Comparison of ENCODE assay signal across 22 cellular contexts in the genomic region with DNA sequence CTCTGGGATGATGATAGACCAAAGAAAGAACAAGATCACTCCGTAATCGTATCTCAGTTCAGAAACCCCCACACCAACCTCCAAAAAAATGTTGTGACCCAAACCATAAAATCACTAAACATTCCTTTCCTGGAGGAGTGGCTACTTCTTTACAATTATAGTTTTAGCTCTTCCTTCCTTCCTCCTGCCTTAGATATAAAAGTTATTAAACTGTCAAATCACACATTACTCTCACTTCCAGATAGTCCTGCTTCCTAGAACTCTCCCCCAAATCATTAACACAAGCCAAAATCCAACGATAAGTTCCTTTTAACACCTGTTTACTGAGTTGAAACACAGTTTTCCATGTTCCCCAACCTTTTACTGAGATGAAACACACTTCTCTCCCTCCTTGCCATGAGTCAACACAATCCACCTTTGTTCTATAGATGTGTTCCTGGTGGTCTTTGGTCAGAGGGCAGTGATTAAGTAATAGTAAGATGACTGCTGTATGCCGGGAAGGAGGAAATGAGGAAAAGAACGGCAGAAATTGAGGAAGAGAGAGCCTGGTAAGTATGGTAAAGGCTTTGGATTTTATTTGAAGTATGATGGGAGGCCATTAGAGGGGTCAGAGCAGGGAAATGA. TPM values are rescaled to one million over a fixed set of nuclear protein-coding genes. Genes with fewer than 3 reads are reported as not detected.
DNase-seq lines count a peak whose midpoint lies in the region; ATAC-seq, FAIRE-seq and TF ChIP-seq lines count a peak whose summit lies in the region.
"Had no signal": no experiment of that assay in that cellular context is flagged by ENCODE, and none has a peak within 500 bp of the region (broad histone marks: within the 10 kb centered on the region; RNA-seq: fewer than 3 reads in every experiment).

No MANE protein-coding gene starts in this region.

- H3K27ac ChIP-seq in GM12878 (ENCODE audit: control insufficient read depth, insufficient read depth) (no peak overlapping the region), small intestine (ENCODE audit: low read depth in 1 of 2, low read length in 1 of 2) (no peak overlapping the region)
- H3K27ac ChIP-seq: BLaER1 treated with 17β-estradiol and CSF1 and Interleukin-3, amounts not matched to agents 10 nM and 100 nM; HL-60; Peyer's patch had no signal

- DNase-seq in activated naive CD4-positive, alpha-beta T cell treated with anti-CD3 and anti-CD28 coated beads, Interleukin-2, amount 10 ng/mL, durations not matched to agents 7 days and 5 days: no peak
- no peak for DNase-seq in activated naive CD4-positive, alpha-beta T cell treated with anti-CD3 and anti-CD28 coated beads for 36 hours
- peak; percentile 27 for DNase-seq in MV-4-11 (lab: John Stamatoyannopoulos, UW)
- no peak for DNase-seq in GM12878 (ENCODE audit: low read depth, low spot score)
- DNase-seq in small intestine: peak; percentile 12
- no peak for DNase-seq in activated gamma-delta T cell (lab: John Stamatoyannopoulos, UW)
- no peak for DNase-seq in amniotic stem cell (lab: John Stamatoyannopoulos, UW)
- DNase-seq: CD4-positive, alpha-beta T cell; DMS53; Karpas-422; NCI-H2029; NCI-H526 treated with DMSO at 0.1 percent for 48 hours; OCI-M1; Peyer's patch; SHP77 treated with DMSO at 0.1 percent for 48 hours; SK-N-SH; SW 1271 had no signal

- H3K36me3 ChIP-seq in GM12878 (ENCODE audit: control insufficient read depth in 2 of 2, insufficient read depth in 2 of 2, low read length in 1 of 2) (peaks cover 4 to 26% of the 10 kb centered on the region in 2 experiments), small intestine (ENCODE audit: control insufficient read depth in 2 of 2, insufficient read depth in 2 of 2, low read length in 2 of 2) (peaks cover 11 to 13% of the 10 kb centered on the region in 2 donors)

- H3K79me2 ChIP-seq in GM12878 (ENCODE audit: control insufficient read depth, insufficient read depth, low read length): no peaks in the 10 kb centered on the region

- H3K9ac ChIP-seq in GM12878 (ENCODE audit: control insufficient read depth, insufficient read depth, low read length): no peak overlapping the region
- H3K9ac ChIP-seq: BLaER1 treated with 17β-estradiol and CSF1 and Interleukin-3, amounts not matched to agents 10 nM and 100 nM; SK-N-SH had no signal

- no peaks in the 10 kb centered on the region for H4K20me1 ChIP-seq in GM12878 (ENCODE audit: control insufficient read depth, insufficient read depth)
- H4K20me1 ChIP-seq: BLaER1 treated with 17β-estradiol and CSF1 and Interleukin-3, amounts not matched to agents 10 nM and 100 nM had no signal

- no peaks in the 10 kb centered on the region for H3K27me3 Mint-ChIP-seq in activated naive CD4-positive, alpha-beta T cell treated with anti-CD3 and anti-CD28 coated beads, Interleukin-2, amount 10 ng/mL, durations not matched to agents 7 days and 5 days
- no peaks in the 10 kb centered on the region for H3K27me3 Mint-ChIP-seq in activated naive CD4-positive, alpha-beta T cell treated with anti-CD3 and anti-CD28 coated beads for 36 hours (ENCODE audit: low read depth)
- H3K27me3 Mint-ChIP-seq: CD4-positive, alpha-beta T cell had no signal

- TF ChIP-seq CTCF in GM12878 (IDR thresholded peaks at IDR 0.05 in 2 of 3, conservative IDR thresholded peaks at IDR 0.05 in 1 of 3; ENCODE audit: control insufficient read depth in 2 of 3, extremely low read depth in 1 of 3, insufficient read depth in 1 of 3, low read depth in 3 of 3, low read length in 3 of 3): no peak

- no peaks in the 10 kb centered on the region for H3K4me1 Mint-ChIP-seq in activated naive CD4-positive, alpha-beta T cell treated with anti-CD3 and anti-CD28 coated beads, Interleukin-2, amount 10 ng/mL, durations not matched to agents 7 days and 5 days
- peaks cover 3% of the 10 kb centered on the region for H3K4me1 Mint-ChIP-seq in activated naive CD4-positive, alpha-beta T cell treated with anti-CD3 and anti-CD28 coated beads for 36 hours (ENCODE audit: low read depth)

- intact Hi-C loops in activated naive CD4-positive, alpha-beta T cell treated with anti-CD3 and anti-CD28 coated beads for 36 hours (cut with micrococcal nuclease): no loop called here
- intact Hi-C loops in GM12878 (cut with micrococcal nuclease; ENCODE audit: unreplicated experiment): no loop called here

- no peak for TF ChIP-seq POLR2A in GM12878 (IDR thresholded peaks at IDR 0.05; ENCODE audit: low read depth, low read length)

- peak overlapping the region; percentile 1 for H3K27ac Mint-ChIP-seq in activated naive CD4-positive, alpha-beta T cell treated with anti-CD3 and anti-CD28 coated beads, Interleukin-2, amount 10 ng/mL, durations not matched to agents 7 days and 5 days
- H3K27ac Mint-ChIP-seq in activated naive CD4-positive, alpha-beta T cell treated with anti-CD3 and anti-CD28 coated beads for 36 hours: no peak overlapping the region
- H3K27ac Mint-ChIP-seq: CD4-positive, alpha-beta T cell had no signal

- SMC1A ChIA-PET in GM12878 (lab: Charles Lee; ENCODE audit: uncharacterized antibody, unreplicated experiment): interaction anchor here (3.0 kb wide), 1 partner anchor 12 kb away, joined by 12 read pairs; no protein-coding TSS in a partner anchor

- RAD21 ChIA-PET in GM12878 (lab: Charles Lee; ENCODE audit: unreplicated experiment): interaction anchor here (1.0 kb wide), 1 partner anchor 287 kb away, joined by 4 read pairs; no protein-coding TSS in a partner anchor

- H3K9me3 ChIP-seq in GM12878 (replicated peaks; ENCODE audit: control insufficient read depth, insufficient read depth, low read length) (no peaks in the 10 kb centered on the region), small intestine (ENCODE audit: control insufficient read depth, low read depth) (no peaks in the 10 kb centered on the region)
- H3K9me3 ChIP-seq: BLaER1 treated with 17β-estradiol and CSF1 and Interleukin-3, amounts not matched to agents 10 nM and 100 nM; Peyer's patch; SK-N-SH had no signal

- no peak overlapping the region for H3K4me3 Mint-ChIP-seq in activated naive CD4-positive, alpha-beta T cell treated with anti-CD3 and anti-CD28 coated beads, Interleukin-2, amount 10 ng/mL, durations not matched to agents 7 days and 5 days
- no peak overlapping the region for H3K4me3 Mint-ChIP-seq in activated naive CD4-positive, alpha-beta T cell treated with anti-CD3 and anti-CD28 coated beads for 36 hours
- H3K4me3 Mint-ChIP-seq: CD4-positive, alpha-beta T cell had no signal

- H2AFZ ChIP-seq in GM12878 (ENCODE audit: control insufficient read depth, low read depth, low read length): no peak overlapping the region

- CTCF ChIA-PET in activated naive CD4-positive, alpha-beta T cell treated with anti-CD3 and anti-CD28 coated beads, Interleukin-2, amount 10 ng/mL, durations not matched to agents 7 days and 5 days (lab: Charles Lee): interaction anchor here (1.1 to 1.4 kb wide), 2 partner anchors 11 to 13 kb away, joined by 3 to 5 read pairs; no protein-coding TSS in a partner anchor
- CTCF ChIA-PET in activated naive CD4-positive, alpha-beta T cell treated with anti-CD3 and anti-CD28 coated beads for 36 hours (lab: Charles Lee): interaction anchor here (0.9 to 2.1 kb wide), 4 partner anchors 58 to 275 kb away, joined by 3 to 6 read pairs (median 4); no protein-coding TSS in a partner anchor
- CTCF ChIA-PET in GM12878 (lab: Yijun Ruan, JAX): interaction anchor here (0.9 to 2.7 kb wide), 2 partner anchors 12 to 64 kb away, joined by 3 to 23 read pairs; no protein-coding TSS in a partner anchor

- in situ Hi-C loops in GM12878 (cut with MboI): no loop called here

- H3K4me1 ChIP-seq in GM12878 (ENCODE audit: control insufficient read depth, insufficient read depth, low read length) (no peaks in the 10 kb centered on the region), small intestine (ENCODE audit: control insufficient read depth in 2 of 2, insufficient read depth in 1 of 2, low read depth in 1 of 2, low read length in 1 of 2) (no peaks in the 10 kb centered on the region)
- H3K4me1 ChIP-seq: Peyer's patch had no signal

- no peaks in the 10 kb centered on the region for H3K9me3 Mint-ChIP-seq in activated naive CD4-positive, alpha-beta T cell treated with anti-CD3 and anti-CD28 coated beads, Interleukin-2, amount 10 ng/mL, durations not matched to agents 7 days and 5 days
- no peaks in the 10 kb centered on the region for H3K9me3 Mint-ChIP-seq in activated naive CD4-positive, alpha-beta T cell treated with anti-CD3 and anti-CD28 coated beads for 36 hours
- H3K9me3 Mint-ChIP-seq: CD4-positive, alpha-beta T cell had no signal

- ATAC-seq in GM12878: no peak
- no peak for ATAC-seq in HG03342 (IDR thresholded peaks at IDR 0.05; ENCODE audit: unreplicated experiment)

- H3K27me3 ChIP-seq in GM12878 (replicated peaks in 1 of 2; ENCODE audit: control insufficient read depth in 2 of 2, insufficient read depth in 2 of 2, low read length in 1 of 2) (no peaks in the 10 kb centered on the region), small intestine (ENCODE audit: control insufficient read depth in 2 of 2, insufficient read depth in 2 of 2, low read length in 2 of 2) (no peaks in the 10 kb centered on the region)
- H3K27me3 ChIP-seq: BLaER1 treated with 17β-estradiol and CSF1 and Interleukin-3, amounts not matched to agents 10 nM and 100 nM; Peyer's patch had no signal

- H3K4me3 ChIP-seq in GM12878 (no peak overlapping the region), small intestine (ENCODE audit: low read depth in 1 of 2, low read length in 2 of 2) (no peak overlapping the region)
- H3K4me3 ChIP-seq: BLaER1 treated with 17β-estradiol and CSF1 and Interleukin-3, amounts not matched to agents 10 nM and 100 nM; Peyer's patch had no signal

- no peak for TF ChIP-seq RAD21 in GM12878 (IDR thresholded peaks at IDR 0.05; ENCODE audit: insufficient read depth, low read depth, low read length)

- POLR2A ChIA-PET in GM12878 (lab: Charles Lee): no interaction called here

- no peak overlapping the region for H3K4me2 ChIP-seq in GM12878 (ENCODE audit: control insufficient read depth, insufficient read depth)
- H3K4me2 ChIP-seq: SK-N-SH had no signal

- H3K36me3 Mint-ChIP-seq in activated naive CD4-positive, alpha-beta T cell treated with anti-CD3 and anti-CD28 coated beads, Interleukin-2, amount 10 ng/mL, durations not matched to agents 7 days and 5 days: peaks cover 36% of the 10 kb centered on the region
- peaks cover 28% of the 10 kb centered on the region for H3K36me3 Mint-ChIP-seq in activated naive CD4-positive, alpha-beta T cell treated with anti-CD3 and anti-CD28 coated beads for 36 hours (ENCODE audit: low read depth)

- no peak for FAIRE-seq in GM12878 (lab: Jason Lieb, UNC)
- FAIRE-seq in small intestine (lab: Jason Lieb, UNC): no peak
- FAIRE-seq: A204.1, H1 had no signal

- TSS peak; percentile 41 for BruUV-seq in GM12878 (replicated peaks; lab: Mats Ljungman, UMichigan)

- TF ChIP-seq EP300 in GM12878 (IDR thresholded peaks at IDR 0.05; ENCODE audit: borderline replicate concordance in 1 of 2, control insufficient read depth in 1 of 2, low read depth in 2 of 2, low read length in 2 of 2): no peak

- 92% methylated on average over 5 of the region's 5 CpGs for WGBS in GM12878 (ENCODE audit: insufficient coverage, insufficient replicate concordance, low lambda C conversion rate, missing lambda C conversion rate)
- WGBS in small intestine, 3 donors: 50 to 66% (median 63%) methylated on average over 5 of the region's 5 CpGs

RNA-seq across cellular contexts. Expression of gene CRYGS, which starts 8.3 kb away (rescaled TPM):
- 1 to 10 TPM; 1.5 to 1.8 TPM for total RNA-seq in activated naive CD4-positive, alpha-beta T cell treated with anti-CD3 and anti-CD28 coated beads for 36 hours
- total RNA-seq in GM12878 (2013; cell fraction: nucleolus; rRNA removed): 9.3 and 10.6 TPM in 2 replicates
- 4.1 and 4.8 TPM in 2 replicates for total RNA-seq in GM12878 (2014; rRNA removed)
- 2.4 and 2.5 TPM in 2 replicates for total RNA-seq in GM12878 (2014; rRNA removed; fragmentation: Illumina TruSeq; extraction: Trizol)
- 1.7 and 2.1 TPM in 2 replicates for total RNA-seq in GM12878 (2021)
- 3.1 TPM for polyA plus RNA-seq in GM12878 (2011; ENCODE audit: low read depth)
- polyA plus RNA-seq in GM12878 (2011; rRNA removed): 5.8 and 6.0 TPM in 2 replicates
- polyA plus RNA-seq in GM12878 (2011; cell fraction: cytosol; rRNA removed): 2.4 and 4.3 TPM in 2 replicates
- 16.6 and 23.7 TPM in 2 replicates for polyA plus RNA-seq in GM12878 (2011; cell fraction: nucleus; rRNA removed)
- polyA plus RNA-seq in GM12878 (2012): 3.0 and 3.3 TPM in 2 replicates
- polyA plus RNA-seq in GM12878 (2014; fragmentation: Illumina TruSeq; extraction: Trizol): 2.5 and 4.5 TPM in 2 replicates
- 1 to 10 TPM; 1.4 to 2.8 TPM for polyA plus RNA-seq in GM12878 (2014; fragmentation: Nextera tagmentation; extraction: Ambion mirVana)
- polyA plus RNA-seq in GM12878 (2014; rRNA removed): 3.5 and 5.3 TPM in 2 replicates
- 1 to 10 TPM; 1.1 to 1.6 TPM for polyA plus RNA-seq in GM12878 (2016; fragmentation: Nextera tagmentation; extraction: Ambion mirVana)
- 2.9 and 5.3 TPM in 2 replicates for polyA minus RNA-seq in GM12878 (2011; rRNA and poly(A)+ RNA removed)
- 1.2 TPM in 1 of 2 replicates, not detected in the other for polyA minus RNA-seq in GM12878 (2011; cell fraction: cytosol; rRNA and poly(A)+ RNA removed)
- polyA minus RNA-seq in GM12878 (2011; cell fraction: nucleus; rRNA and poly(A)+ RNA removed): 6.6 and 10.3 TPM in 2 replicates
- polyA plus RNA-seq in small intestine: 1 to 10 TPM; 2.0 to 7.4 (median 5.7) TPM

RNA-seq across cellular contexts. Expression of gene TBCCD1, which starts 14.6 kb away (rescaled TPM):
- 10 to 100 TPM in 1 of 2 experiments, 1 to 10 TPM in 1; 9.0 to 10.7 TPM for total RNA-seq in activated naive CD4-positive, alpha-beta T cell treated with anti-CD3 and anti-CD28 coated beads for 36 hours
- total RNA-seq in GM12878 (2013; cell fraction: nucleolus; rRNA removed): 33.7 and 36.8 TPM in 2 replicates
- total RNA-seq in GM12878 (2014; rRNA removed): 20.4 and 21.1 TPM in 2 replicates
- 14.8 and 15.0 TPM in 2 replicates for total RNA-seq in GM12878 (2014; rRNA removed; fragmentation: Illumina TruSeq; extraction: Trizol)
- total RNA-seq in GM12878 (2021): 11.5 and 12.3 TPM in 2 replicates
- 4.2 TPM for polyA plus RNA-seq in GM12878 (2011; ENCODE audit: low read depth)
- 23.4 and 25.0 TPM in 2 replicates for polyA plus RNA-seq in GM12878 (2011; rRNA removed)
- 17.0 and 18.7 TPM in 2 replicates for polyA plus RNA-seq in GM12878 (2011; cell fraction: cytosol; rRNA removed)
- polyA plus RNA-seq in GM12878 (2011; cell fraction: nucleus; rRNA removed): 16.5 and 17.4 TPM in 2 replicates
- 5.6 and 6.4 TPM in 2 replicates for polyA plus RNA-seq in GM12878 (2012)
- 14.3 and 16.5 TPM in 2 replicates for polyA plus RNA-seq in GM12878 (2014; fragmentation: Illumina TruSeq; extraction: Trizol)
- polyA plus RNA-seq in GM12878 (2014; fragmentation: Nextera tagmentation; extraction: Ambion mirVana): 10 to 100 TPM in 1 of 2 experiments, 1 to 10 TPM in 1; 6.9 to 11.3 TPM
- polyA plus RNA-seq in GM12878 (2014; rRNA removed): 14.1 and 14.7 TPM in 2 replicates
- polyA plus RNA-seq in GM12878 (2016; fragmentation: Nextera tagmentation; extraction: Ambion mirVana): 10 to 100 TPM; 15.8 to 18.0 TPM
- polyA minus RNA-seq in GM12878 (2011; rRNA and poly(A)+ RNA removed): 28.0 and 35.4 TPM in 2 replicates
- 9.1 and 11.5 TPM in 2 replicates for polyA minus RNA-seq in GM12878 (2011; cell fraction: cytosol; rRNA and poly(A)+ RNA removed)
- 15.6 and 18.5 TPM in 2 replicates for polyA minus RNA-seq in GM12878 (2011; cell fraction: nucleus; rRNA and poly(A)+ RNA removed)
- 1 to 10 TPM; 3.2 to 6.0 (median 4.7) TPM for polyA plus RNA-seq in small intestine

RNA-seq across cellular contexts. Expression of gene DNAJB11, which starts 18.0 kb away (rescaled TPM):
- 10 to 100 TPM; 30.0 to 30.5 TPM for total RNA-seq in activated naive CD4-positive, alpha-beta T cell treated with anti-CD3 and anti-CD28 coated beads for 36 hours
- total RNA-seq in GM12878 (2013; cell fraction: nucleolus; rRNA removed): 51.5 and 52.8 TPM in 2 replicates
- total RNA-seq in GM12878 (2014; rRNA removed): 57.9 and 62.9 TPM in 2 replicates
- 52.7 and 57.7 TPM in 2 replicates for total RNA-seq in GM12878 (2014; rRNA removed; fragmentation: Illumina TruSeq; extraction: Trizol)
- 44.1 and 45.1 TPM in 2 replicates for total RNA-seq in GM12878 (2021)
- polyA plus RNA-seq in GM12878 (2011; ENCODE audit: low read depth): 32.4 TPM
- 43.3 and 56.9 TPM in 2 replicates for polyA plus RNA-seq in GM12878 (2011; rRNA removed)
- 15.0 and 15.3 TPM in 2 replicates for polyA plus RNA-seq in GM12878 (2011; cell fraction: cytosol; rRNA removed)
- 39.4 and 58.9 TPM in 2 replicates for polyA plus RNA-seq in GM12878 (2011; cell fraction: nucleus; rRNA removed)
- polyA plus RNA-seq in GM12878 (2012): 41.7 and 54.8 TPM in 2 replicates
- polyA plus RNA-seq in GM12878 (2014; fragmentation: Illumina TruSeq; extraction: Trizol): 65.0 and 67.8 TPM in 2 replicates
- polyA plus RNA-seq in GM12878 (2014; fragmentation: Nextera tagmentation; extraction: Ambion mirVana): 10 to 100 TPM; 16.2 to 26.4 TPM
- polyA plus RNA-seq in GM12878 (2014; rRNA removed): 59.4 and 61.5 TPM in 2 replicates
- polyA plus RNA-seq in GM12878 (2016; fragmentation: Nextera tagmentation; extraction: Ambion mirVana): 100 to 1,000 TPM; 130 to 135 TPM
- polyA minus RNA-seq in GM12878 (2011; rRNA and poly(A)+ RNA removed): 10.8 and 16.1 TPM in 2 replicates
- polyA minus RNA-seq in GM12878 (2011; cell fraction: cytosol; rRNA and poly(A)+ RNA removed): 13.3 and 16.3 TPM in 2 replicates
- 20.3 and 33.4 TPM in 2 replicates for polyA minus RNA-seq in GM12878 (2011; cell fraction: nucleus; rRNA and poly(A)+ RNA removed)
- polyA plus RNA-seq in small intestine: 10 to 100 TPM; 36.7 to 86.6 (median 41.8) TPM

Comparison
In these comparisons a context has a peak if more than half of its experiments do, and no peak if none do; other contexts are left out.
1. DNase-seq: peak in MV-4-11 (single experiment) and small intestine (single experiment); none in activated naive CD4-positive, alpha-beta T cell treated with anti-CD3 and anti-CD28 coated beads, Interleukin-2, amount 10 ng/mL, durations not matched to agents 7 days and 5 days (single experiment), activated naive CD4-positive, alpha-beta T cell treated with anti-CD3 and anti-CD28 coated beads for 36 hours (single experiment), GM12878 (single experiment), activated gamma-delta T cell (single experiment) and amniotic stem cell (single experiment).